In the genomic region with DNA sequence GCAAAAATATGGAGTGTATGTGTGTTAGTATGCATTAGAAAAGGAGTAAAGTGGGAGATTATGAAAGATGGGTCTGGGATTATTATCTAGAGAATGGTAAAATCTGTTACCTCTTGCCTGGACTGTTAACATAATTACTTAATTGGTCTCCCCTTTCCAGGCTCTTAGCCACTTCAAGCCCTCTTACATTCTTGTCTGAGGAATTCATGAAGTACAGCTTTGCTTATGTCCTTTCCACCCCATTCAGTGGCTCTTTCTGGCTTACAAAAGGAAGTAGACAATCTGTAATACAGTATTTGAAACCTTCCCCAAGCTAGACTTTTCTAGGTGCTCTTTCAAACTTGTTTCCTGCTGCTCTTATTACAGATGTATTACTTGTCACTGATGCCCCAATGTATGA, we compare ENCODE assay signal across 11 cellular contexts.
DNase-seq lines count a peak whose midpoint lies in the region; ATAC-seq and FAIRE-seq lines count a peak whose summit lies in the region.
"Had no signal": no experiment of that assay in that cellular context is flagged by ENCODE, and none has a peak within 500 bp of the region (broad histone marks: within the 10 kb centered on the region; RNA-seq: fewer than 3 reads in every experiment).

No MANE protein-coding gene starts in this region.

- H3K36me3 Mint-ChIP-seq in CD4-positive, alpha-beta memory T cell, result peaks cover 35 to 66% of the 10 kb centered on the region in 2 donors
- H3K36me3 Mint-ChIP-seq in activated naive CD8-positive, alpha-beta T cell treated with anti-CD3 and anti-CD28 coated beads for 36 hours, result peaks cover 59% of the 10 kb centered on the region
- peaks cover 6 to 71% (median 28%) of the 10 kb centered on the region in 3 donors for H3K36me3 Mint-ChIP-seq in naive thymus-derived CD8-positive, alpha-beta T cell

- peaks cover 20% of the 10 kb centered on the region for H3K36me3 ChIP-seq in CD4-positive, alpha-beta memory T cell (ENCODE audit: insufficient read depth, low read length)

- no peaks in the 10 kb centered on the region for H3K9me3 ChIP-seq in CD4-positive, alpha-beta memory T cell (ENCODE audit: control insufficient read depth in 1 of 2, low read length in 2 of 2)
- H3K9me3 ChIP-seq: mucosa of descending colon had no signal

- intact Hi-C loops in CD4-positive, alpha-beta memory T cell (cut with micrococcal nuclease), result loop anchor here (2.0 kb wide), 1 partner anchor 16 kb away; no protein-coding TSS in a partner anchor

- CTCF ChIA-PET in CD4-positive, alpha-beta memory T cell (lab: Charles Lee; ENCODE audit: partially characterized antibody), result interaction anchor here (1.0 to 1.8 kb wide), 3 partner anchors 51 to 106 kb away, joined by 3 read pairs; no protein-coding TSS in a partner anchor

- peak overlapping the region in 4 of 8 donors; percentile 9 to 69 (median 55) for H3K4me3 Mint-ChIP-seq in CD4-positive, alpha-beta memory T cell
- no peak overlapping the region for H3K4me3 Mint-ChIP-seq in activated naive CD8-positive, alpha-beta T cell treated with anti-CD3 and anti-CD28 coated beads for 36 hours
- peak overlapping the region in 9 of 10 donors; percentile 0 to 63 (median 21) for H3K4me3 Mint-ChIP-seq in naive thymus-derived CD8-positive, alpha-beta T cell

- peaks cover 0 to 2% (median 0%) of the 10 kb centered on the region in 8 donors for H3K9me3 Mint-ChIP-seq in CD4-positive, alpha-beta memory T cell
- H3K9me3 Mint-ChIP-seq in activated naive CD8-positive, alpha-beta T cell treated with anti-CD3 and anti-CD28 coated beads for 36 hours, result no peaks in the 10 kb centered on the region
- H3K9me3 Mint-ChIP-seq in naive thymus-derived CD8-positive, alpha-beta T cell, result peaks cover 0 to 2% (median 0%) of the 10 kb centered on the region in 9 donors

- H3K27me3 ChIP-seq in CD4-positive, alpha-beta memory T cell (ENCODE audit: insufficient read depth, low read length), result no peaks in the 10 kb centered on the region

- peak overlapping the region in 1 of 2 donors; percentile 14 for H3K4me3 ChIP-seq in CD4-positive, alpha-beta memory T cell (ENCODE audit: low read length in 2 of 2)
- H3K4me3 ChIP-seq: mucosa of descending colon had no signal

- POLR2A ChIA-PET in CD4-positive, alpha-beta memory T cell (lab: Charles Lee; ENCODE audit: partially characterized antibody), result interaction anchor here (0.7 to 1.9 kb wide), 10 partner anchors 8 to 215 kb away, joined by 3 to 8 read pairs (median 6); a partner anchor contains a TSS
- POLR2A ChIA-PET in naive thymus-derived CD8-positive, alpha-beta T cell (lab: Charles Lee), result interaction anchor here (0.6 to 1.0 kb wide), 2 partner anchors 8 to 12 kb away, joined by 4 to 5 read pairs; no protein-coding TSS in a partner anchor

- no peaks in the 10 kb centered on the region for H3K27me3 Mint-ChIP-seq in CD4-positive, alpha-beta memory T cell
- no peaks in the 10 kb centered on the region for H3K27me3 Mint-ChIP-seq in activated naive CD8-positive, alpha-beta T cell treated with anti-CD3 and anti-CD28 coated beads for 36 hours
- H3K27me3 Mint-ChIP-seq in naive thymus-derived CD8-positive, alpha-beta T cell, result no peaks in the 10 kb centered on the region

- H3K4me1 Mint-ChIP-seq in CD4-positive, alpha-beta memory T cell, result peaks cover 49 to 83% (median 63%) of the 10 kb centered on the region in 4 donors
- H3K4me1 Mint-ChIP-seq in activated naive CD8-positive, alpha-beta T cell treated with anti-CD3 and anti-CD28 coated beads for 36 hours, result peaks cover 75% of the 10 kb centered on the region
- H3K4me1 Mint-ChIP-seq in naive thymus-derived CD8-positive, alpha-beta T cell, result peaks cover 29 to 83% (median 71%) of the 10 kb centered on the region in 4 donors

- peak overlapping the region; percentile 14 for H3K27ac ChIP-seq in CD4-positive, alpha-beta memory T cell (ENCODE audit: low read depth, low read length)

- H3K4me1 ChIP-seq in CD4-positive, alpha-beta memory T cell (ENCODE audit: insufficient read depth, low read length), result peaks cover 71% of the 10 kb centered on the region

- FAIRE-seq in GM19239 (lab: Jason Lieb, UNC), result no peak

- DNase-seq in CD4-positive, alpha-beta memory T cell, result no peak
- DNase-seq in activated naive CD8-positive, alpha-beta T cell treated with anti-CD3 and anti-CD28 coated beads for 36 hours, result no peak
- DNase-seq in naive thymus-derived CD8-positive, alpha-beta T cell, result no peak
- no peak for DNase-seq in GM19239 (ENCODE audit: insufficient read length, low spot score)
- DNase-seq: caudate nucleus, mucosa of descending colon, substantia nigra had no signal

- ATAC-seq in GM21367 (IDR thresholded peaks at IDR 0.05; ENCODE audit: unreplicated experiment), result peak; percentile 46
- ATAC-seq in naive thymus-derived CD8-positive, alpha-beta T cell, result no peak
- ATAC-seq in HG02642 (IDR thresholded peaks at IDR 0.05; ENCODE audit: poor library complexity, unreplicated experiment), result no peak
- ATAC-seq in HG03175 (IDR thresholded peaks at IDR 0.05; ENCODE audit: unreplicated experiment), result no peak
- ATAC-seq: HCT116, mucosa of descending colon had no signal

- H3K27ac Mint-ChIP-seq in CD4-positive, alpha-beta memory T cell, result peak overlapping the region; percentile 14 to 85 (median 65)
- peak overlapping the region; percentile 83 for H3K27ac Mint-ChIP-seq in activated naive CD8-positive, alpha-beta T cell treated with anti-CD3 and anti-CD28 coated beads for 36 hours
- H3K27ac Mint-ChIP-seq in naive thymus-derived CD8-positive, alpha-beta T cell, result peak overlapping the region; percentile 9 to 88 (median 46)
